In the genomic region with DNA sequence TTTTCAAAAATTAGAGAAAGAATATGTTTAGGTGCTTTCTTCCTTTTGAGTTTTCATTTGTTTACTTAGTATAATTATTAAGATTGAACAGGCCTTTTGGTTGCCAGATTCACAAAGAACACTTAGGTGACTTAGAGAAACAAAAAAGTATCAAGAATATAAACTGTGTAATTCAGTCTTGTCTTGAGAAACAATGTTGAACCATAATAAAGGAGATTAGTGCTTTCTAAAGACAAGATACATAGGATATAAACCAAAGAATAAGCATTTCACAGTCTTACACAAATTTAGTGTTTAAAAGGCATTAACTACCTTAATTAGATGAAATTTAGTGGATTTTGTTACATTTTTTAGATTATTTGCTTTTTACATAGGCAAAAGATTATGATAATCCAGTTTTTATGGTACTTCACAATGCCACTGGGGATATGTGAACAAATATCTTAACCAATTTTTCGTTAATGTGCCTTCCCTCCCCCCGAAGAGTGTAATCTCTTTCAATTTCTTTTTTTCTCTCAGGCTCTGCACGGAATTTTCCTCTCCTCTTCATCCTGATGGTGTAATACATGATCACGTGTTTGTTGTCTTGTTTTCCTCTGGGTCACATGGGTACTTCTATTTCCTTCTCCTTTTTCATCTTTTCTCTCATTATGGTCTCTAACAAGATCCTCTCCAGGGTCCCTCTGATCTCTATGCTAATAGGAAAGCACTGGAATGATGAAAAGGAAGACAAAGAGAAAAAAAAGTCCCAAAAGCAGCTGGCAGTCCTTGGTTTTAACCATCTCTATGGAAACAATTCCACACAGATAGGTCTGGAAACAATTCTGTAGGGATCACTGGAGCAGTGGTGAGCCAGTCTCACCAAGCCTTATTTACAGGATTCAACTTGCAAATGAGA, we compare ENCODE assay signal across 8 cellular contexts. TPM values are rescaled to one million over a fixed set of nuclear protein-coding genes. Genes with fewer than 3 reads are reported as not detected.
DNase-seq lines count a peak whose midpoint lies in the region; ATAC-seq, FAIRE-seq and TF ChIP-seq lines count a peak whose summit lies in the region.

No MANE protein-coding gene starts in this region.

- no peaks in the 10 kb centered on the region for H3K9me3 ChIP-seq in PC-3 (ENCODE audit: low read length)

- H3K27me3 ChIP-seq in PC-3 (ENCODE audit: low read length), result no peaks in the 10 kb centered on the region

- DNase-seq in AG08396 (ENCODE audit: low spot score) (peak; percentile 53), H54 (ENCODE audit: insufficient read length, low spot score) (peak; percentile 54), PC-3 (no peak), coronary artery (ENCODE audit: low spot score) (no peak), midbrain (lab: John Stamatoyannopoulos, UW) (peak; percentile 85), NCI-H345 (lab: John Stamatoyannopoulos, UW) (no peak), NCI-H1048 (lab: John Stamatoyannopoulos, UW) (no peak), GM10266 (ENCODE audit: extremely low spot score) (no peak)

- CTCF ChIA-PET in PC-3 (lab: Charles Lee), result no interaction called here

- no peaks in the 10 kb centered on the region for H3F3A ChIP-seq in PC-3 (ENCODE audit: low read length, unreplicated experiment)

- peaks cover 22% of the 10 kb centered on the region for H3K4me1 ChIP-seq in PC-3 (ENCODE audit: insufficient read depth, low read length)

- peak overlapping the region; percentile 57 for H2AFZ ChIP-seq in PC-3 (ENCODE audit: low read length)

- ATAC-seq in PC-3, result no peak

- H3K27ac ChIP-seq in PC-3 (ENCODE audit: low read length) (no peak overlapping the region), coronary artery (peak overlapping the region in 1 of 2 donors; percentile 98)

- no peak overlapping the region for H3K9ac ChIP-seq in PC-3 (ENCODE audit: low read length)

- H3K36me3 ChIP-seq in PC-3 (ENCODE audit: low read depth, low read length), result 0 out of 2 replicates have a peak, but pooled peaks cover 3% of the 10 kb centered on the region

- no peak for TF ChIP-seq POLR2A in H54 (IDR thresholded peaks at IDR 0.05; ENCODE audit: low read depth, low read length)

- H3K9me2 ChIP-seq in PC-3 (replicated peaks; ENCODE audit: low read length), result no peaks in the 10 kb centered on the region

- BruUV-seq in PC-3 (replicated peaks; lab: Mats Ljungman, UMichigan), result no TSS peak

- intact Hi-C loops in PC-3 (cut with micrococcal nuclease), result no loop called here

- H3K79me2 ChIP-seq in PC-3 (ENCODE audit: low read length), result peaks cover 19% of the 10 kb centered on the region

- peak overlapping the region; percentile 11 for H3K4me2 ChIP-seq in PC-3 (ENCODE audit: low read length)

- H3K4me3 ChIP-seq in PC-3 (ENCODE audit: low read length) (no peak overlapping the region), coronary artery (peak overlapping the region; percentile 39)

- no peak for TF ChIP-seq CTCF in PC-3 (conservative IDR thresholded peaks at IDR 0.05; ENCODE audit: low read depth, low read length)
- TF ChIP-seq CTCF in coronary artery (IDR thresholded peaks at IDR 0.05), result no peak
- no peak for TF ChIP-seq CTCF in GM10266 (IDR thresholded peaks at IDR 0.05; ENCODE audit: control insufficient read depth, insufficient read depth, low read depth, missing control alignments)

- peak; percentile 6 for FAIRE-seq in H54 (lab: Jason Lieb, UNC)

- peaks cover 5% of the 10 kb centered on the region for H4K20me1 ChIP-seq in PC-3 (ENCODE audit: low read length)

- POLR2A ChIA-PET in PC-3 (lab: Charles Lee; ENCODE audit: unreplicated experiment), result no interaction called here

RNA-seq across cellular contexts. Expression of a gene that starts 3.7 kb away (rescaled TPM):
- total RNA-seq in PC-3 (2014; rRNA removed), result 40.5 and 77.5 TPM in 2 replicates

RNA-seq across cellular contexts. Expression of a gene that starts 4.6 kb away (rescaled TPM):
- total RNA-seq in PC-3 (2014; rRNA removed), result 1.1 and 1.9 TPM in 2 replicates

Comparison
In these comparisons a context has a peak if more than half of its experiments do, and no peak if none do; other contexts are left out.
1. DNase-seq: peak in AG08396 (single experiment), H54 (single experiment) and midbrain (single experiment); none in PC-3 (single experiment), coronary artery (single experiment), NCI-H345 (single experiment), NCI-H1048 (single experiment) and GM10266 (single experiment).